Comparison of ENCODE assay signal across 7 cellular contexts in genomic region chr10:113563306-113564088, GRCh38. TPM values are rescaled to one million over a fixed set of nuclear protein-coding genes. Genes with fewer than 3 reads are reported as not detected.
DNase-seq lines count a peak whose midpoint lies in the region; ATAC-seq, FAIRE-seq and TF ChIP-seq lines count a peak whose summit lies in the region.

No MANE protein-coding gene starts in this region.

- H3K4me3 ChIP-seq in iPS-20b (ENCODE audit: low read length): peak overlapping the region; percentile 13; the same call in 1 of the 2 replicates
- H3K4me3 ChIP-seq in small intestine (ENCODE audit: low read depth in 1 of 2, low read length in 2 of 2): peak overlapping the region in 1 of 2 donors; percentile 24

- H3K27me3 Mint-ChIP-seq in brain: peaks cover 26% of the 10 kb centered on the region

- H3K36me3 ChIP-seq in iPS-20b (ENCODE audit: insufficient read depth, low read depth, low read length): no peaks in the 10 kb centered on the region
- H3K36me3 ChIP-seq in small intestine (ENCODE audit: control insufficient read depth in 2 of 2, insufficient read depth in 2 of 2, low read length in 2 of 2): no peaks in the 10 kb centered on the region

- FAIRE-seq in GM12891 (lab: Jason Lieb, UNC): peak; percentile 78
- FAIRE-seq in small intestine (lab: Jason Lieb, UNC): no peak

- no peaks in the 10 kb centered on the region for H3K9me3 ChIP-seq in iPS-20b (ENCODE audit: insufficient read depth, low read depth, low read length)
- no peaks in the 10 kb centered on the region for H3K9me3 ChIP-seq in small intestine (ENCODE audit: control insufficient read depth, low read depth)

- H3K4me1 ChIP-seq in iPS-20b (ENCODE audit: insufficient read depth, low read length) (peaks cover 12% of the 10 kb centered on the region; the same call in 1 of the 2 replicates), small intestine (ENCODE audit: control insufficient read depth in 2 of 2, insufficient read depth in 1 of 2, low read depth in 1 of 2, low read length in 1 of 2) (no peaks in the 10 kb centered on the region)

- H3K27me3 ChIP-seq in iPS-20b (ENCODE audit: insufficient read depth, low read length) (peaks cover 60% of the 10 kb centered on the region), small intestine (ENCODE audit: control insufficient read depth in 2 of 2, insufficient read depth in 2 of 2, low read length in 2 of 2) (no peaks in the 10 kb centered on the region)

- no peaks in the 10 kb centered on the region for H3K36me3 Mint-ChIP-seq in brain

- DNase-seq in GM12891 (ENCODE audit: insufficient read length, low spot score) (peak; percentile 79), NCI-H1105 treated with DMSO at 0.1 percent for 48 hours (lab: John Stamatoyannopoulos, UW) (peak; percentile 62), UCSD-AML1 (lab: John Stamatoyannopoulos, UW; ENCODE audit: unreplicated experiment) (peak; percentile 80), small intestine (peak; percentile 73)

- ATAC-seq in HG02623 (IDR thresholded peaks at IDR 0.05; ENCODE audit: unreplicated experiment): peak; percentile 97

- H3K4me1 Mint-ChIP-seq in brain: peaks cover 31% of the 10 kb centered on the region

- TF ChIP-seq CTCF in brain (conservative IDR thresholded peaks at IDR 0.05): peak; percentile 92 to 97

- peak overlapping the region; percentile 80 to 83 (median 81) for H3K4me3 Mint-ChIP-seq in brain

- WGBS in small intestine, 3 donors: 4 to 13% (median 6%) methylated on average over 18 of the region's 18 CpGs

- H3K27ac ChIP-seq in iPS-20b (ENCODE audit: low read length) (no peak overlapping the region), small intestine (ENCODE audit: low read depth in 1 of 2, low read length in 1 of 2) (no peak overlapping the region)

- H3K27ac Mint-ChIP-seq in brain: peak overlapping the region in 4 of 5 experiments; percentile 30 to 93 (median 81)

- peaks cover 0 to 6% (median 0%) of the 10 kb centered on the region in 5 experiments for H3K9me3 Mint-ChIP-seq in brain

- TF ChIP-seq POLR2A in GM12891 (IDR thresholded peaks at IDR 0.05; ENCODE audit: low read depth, low read length): no peak

- no peak overlapping the region for H3K9ac ChIP-seq in iPS-20b (ENCODE audit: low read depth, low read length)

TF ChIP-seq in GM12891, 5 proteins besides CTCF, POLR2A, EP300 and RAD21:
- TF ChIP-seq POU2F2 (IDR thresholded peaks at IDR 0.05; ENCODE audit: low read depth, low read length) (no peak), PAX5 (IDR thresholded peaks at IDR 0.05; ENCODE audit: insufficient read depth, low read length, severe bottlenecking) (no peak), SPI1 (IDR thresholded peaks at IDR 0.05; ENCODE audit: low read depth, low read length) (no peak), TAF1 (IDR thresholded peaks at IDR 0.05; ENCODE audit: low read depth, low read length) (no peak), POLR2AphosphoS5 (IDR thresholded peaks at IDR 0.05; ENCODE audit: low read depth, low read length) (no peak)

RNA-seq across cellular contexts. Expression of gene HABP2, which starts 10.6 kb away (rescaled TPM):
- polyA plus RNA-seq in GM12891 (2012; ENCODE audit: low read depth, missing spikeins): not detected
- polyA plus RNA-seq in brain (ENCODE audit: insufficient read depth, low read depth, low replicate concordance) (10.9 TPM), small intestine (1 to 10 TPM in 1 of 3 donors, under 1 TPM in 1, not detected in 1; 0.89 to 1.9 TPM)
